Comparison of ENCODE assay signal across 1 cellular context in the genomic region with DNA sequence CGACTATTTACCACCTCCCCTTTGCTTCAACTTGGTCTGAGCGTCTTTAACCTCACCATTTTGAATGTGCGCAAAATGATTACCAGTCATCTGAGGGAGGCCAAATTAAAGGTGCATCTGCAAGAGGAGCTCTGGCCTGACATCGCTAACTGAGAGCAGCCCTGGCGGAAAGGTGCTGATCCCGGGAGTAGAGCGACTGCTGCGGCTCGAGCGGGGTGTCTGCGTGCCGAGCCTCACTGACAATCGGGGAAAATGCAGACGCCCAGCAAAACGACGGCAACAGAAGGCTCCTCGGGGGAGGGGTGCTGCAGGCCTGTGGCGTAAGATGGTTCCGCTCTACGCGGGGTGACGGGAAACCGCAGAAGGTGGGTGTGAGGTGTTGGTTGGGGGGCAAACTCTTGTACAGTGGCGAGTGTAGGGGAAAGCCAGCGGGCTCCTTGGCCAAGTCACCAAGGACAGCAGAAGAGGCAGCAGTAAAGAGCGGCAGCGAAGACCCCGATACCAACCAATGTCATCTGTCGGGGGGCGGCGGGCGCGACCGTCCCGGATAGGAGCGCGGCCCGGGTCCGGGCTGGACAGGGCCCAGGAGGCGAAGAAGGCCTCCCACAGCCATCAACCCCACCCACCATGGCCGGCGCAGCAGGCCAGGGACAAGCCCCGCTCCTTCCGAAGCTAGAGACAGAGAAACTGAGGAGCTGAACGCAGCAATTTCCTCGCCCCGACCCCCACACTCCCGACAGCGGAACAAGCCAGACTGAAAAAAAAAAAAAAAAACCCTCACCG.
TF ChIP-seq lines count a peak whose summit lies in the region.

No MANE protein-coding gene starts in this region.

TF ChIP-seq in SK-N-SH, 30 proteins besides CTCF, POLR2A, EP300 and RAD21:
- TF ChIP-seq NRF1 (IDR thresholded peaks at IDR 0.05; ENCODE audit: low read depth, low read length): no peak
- TF ChIP-seq ELF1 (IDR thresholded peaks at IDR 0.05): 0 out of 2 replicates have a peak, but pooled peaks have one; percentile 5
- TF ChIP-seq EZH2phosphoT487 (IDR thresholded peaks at IDR 0.05; ENCODE audit: borderline replicate concordance, low read depth): no peak
- TF ChIP-seq CHD2 (IDR thresholded peaks at IDR 0.05; ENCODE audit: low read length, partially characterized antibody): no peak
- TF ChIP-seq FOXJ3 (CRISPR knock-in tag; IDR thresholded peaks at IDR 0.05): no peak
- TF ChIP-seq TAF1 (IDR thresholded peaks at IDR 0.05; ENCODE audit: borderline replicate concordance, low read depth, low read length): peak; percentile 47
- no peak for TF ChIP-seq FOSL2 (IDR thresholded peaks at IDR 0.05; ENCODE audit: borderline replicate concordance, low read depth)
- 0 out of 2 replicates have a peak, but pooled peaks have one; percentile 9 for TF ChIP-seq RFX5 (IDR thresholded peaks at IDR 0.05; ENCODE audit: low read length)
- TF ChIP-seq USF2 (IDR thresholded peaks at IDR 0.05; ENCODE audit: borderline replicate concordance, low read depth, low read length): no peak
- peak; percentile 42; the same call in 1 of the 2 replicates for TF ChIP-seq YY1 (IDR thresholded peaks at IDR 0.05; ENCODE audit: low read depth)
- no peak for TF ChIP-seq FOXM1 (IDR thresholded peaks at IDR 0.05; ENCODE audit: low read depth)
- peak; percentile 54; the same call in 1 of the 2 replicates for TF ChIP-seq REST (IDR thresholded peaks at IDR 0.05; ENCODE audit: low read depth, low read length)
- no peak for TF ChIP-seq NFIC (IDR thresholded peaks at IDR 0.05; ENCODE audit: borderline replicate concordance)
- TF ChIP-seq MAX (IDR thresholded peaks at IDR 0.05; ENCODE audit: low read depth): peak; percentile 34; the same call in 1 of the 2 replicates
- no peak; the same call in 1 of the 2 replicates for TF ChIP-seq TCF12 (IDR thresholded peaks at IDR 0.05)
- TF ChIP-seq MXI1 (IDR thresholded peaks at IDR 0.05; ENCODE audit: low read depth, low read length): 0 out of 2 replicates have a peak, but pooled peaks have one; percentile 25
- TF ChIP-seq, protein P1, sequence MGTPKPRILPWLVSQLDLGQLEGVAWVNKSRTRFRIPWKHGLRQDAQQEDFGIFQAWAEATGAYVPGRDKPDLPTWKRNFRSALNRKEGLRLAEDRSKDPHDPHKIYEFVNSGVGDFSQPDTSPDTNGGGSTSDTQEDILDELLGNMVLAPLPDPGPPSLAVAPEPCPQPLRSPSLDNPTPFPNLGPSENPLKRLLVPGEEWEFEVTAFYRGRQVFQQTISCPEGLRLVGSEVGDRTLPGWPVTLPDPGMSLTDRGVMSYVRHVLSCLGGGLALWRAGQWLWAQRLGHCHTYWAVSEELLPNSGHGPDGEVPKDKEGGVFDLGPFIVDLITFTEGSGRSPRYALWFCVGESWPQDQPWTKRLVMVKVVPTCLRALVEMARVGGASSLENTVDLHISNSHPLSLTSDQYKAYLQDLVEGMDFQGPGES (IDR thresholded peaks at IDR 0.05; ENCODE audit: low read depth, low read length): no peak
TF ChIP-seq in SK-N-SH: peak in this region for 7.
